8 cellular contexts compared by ENCODE assay signal in genomic region chr5:1799602-1800469, GRCh38. TPM values are rescaled to one million over a fixed set of nuclear protein-coding genes. Genes with fewer than 3 reads are reported as not detected.
DNase-seq lines count a peak whose midpoint lies in the region; ATAC-seq, FAIRE-seq and TF ChIP-seq lines count a peak whose summit lies in the region.

MRPL36 (minus strand) TSS chr5:1799837; CDS start chr5:1798935, 902 bp downstream.

- peak within 1 kb of the TSS; percentile 86 for H2AFZ ChIP-seq in keratinocyte (ENCODE audit: control insufficient read depth, low read length)

- peaks cover 14% of the 10 kb centered on the region for H3K4me1 ChIP-seq in keratinocyte (ENCODE audit: control insufficient read depth, extremely low read depth, insufficient read depth, low read length)

- no peaks in the 10 kb centered on the region for H3K9me1 ChIP-seq in keratinocyte (ENCODE audit: control insufficient read depth, extremely low read depth, insufficient read depth, low read length)

- DNase-seq in AG09319 (ENCODE audit: extremely low read depth, low read depth) (peak; percentile 75), NCI-H524 (lab: John Stamatoyannopoulos, UW) (peak; percentile 95), cerebellum (ENCODE audit: low spot score) (peak; percentile 92), keratinocyte (ENCODE audit: low read depth, low spot score) (peak; percentile 56)
- peak; percentile 90 to 91 for DNase-seq in activated CD4-positive, alpha-beta T cell treated with anti-CD3 and anti-CD28 coated beads for 24 hours (ENCODE audit: low read depth in 2 of 2)
- peak; percentile 84 to 94 (median 85) for DNase-seq in stimulated activated CD4-positive, alpha-beta T cell treated with anti-CD3 and anti-CD28 coated beads, Interleukin-12 subunit alpha, Interleukin-12 subunit beta, amount 100 ng/mL, for 48 hours (ENCODE audit: low read depth in 2 of 3, low spot score in 1 of 3)

- peaks cover 29 to 36% of the 10 kb centered on the region in 2 experiments for H3K36me3 ChIP-seq in keratinocyte (ENCODE audit: control insufficient read depth in 2 of 2, extremely low read depth in 1 of 2, insufficient read depth in 2 of 2, low read length in 2 of 2)

- TF ChIP-seq CTCF in AG09319 (IDR thresholded peaks at IDR 0.05; ENCODE audit: low read depth, low read length) (no peak), keratinocyte (optimal IDR thresholded peaks at IDR 0.05 in 1 of 3, IDR thresholded peaks at IDR 0.05 in 1 of 3, conservative IDR thresholded peaks at IDR 0.05 in 1 of 3; ENCODE audit: extremely low read depth in 1 of 3, insufficient read depth in 2 of 3, low read length in 3 of 3) (no peak)

- peak within 1 kb of the TSS; percentile 91 for H3K9ac ChIP-seq in keratinocyte (ENCODE audit: control insufficient read depth, extremely low read depth, insufficient read depth, low read length)

- peak; percentile 73 for TF ChIP-seq POLR2A in GM19099 (IDR thresholded peaks at IDR 0.05; ENCODE audit: extremely low read depth, insufficient read length, low read depth)

- dilution Hi-C loops in keratinocyte (cut with MboI; ENCODE audit: extremely low pct_ligation_motif_present, low sequenced_read_pairs), result no loop called here

- peak within 1 kb of the TSS; percentile 77 to 97 (median 95) for H3K4me3 ChIP-seq in keratinocyte (ENCODE audit: control insufficient read depth in 2 of 3, extremely low read depth in 1 of 3, insufficient read depth in 2 of 3, low read depth in 1 of 3, low read length in 3 of 3)

- H3K4me2 ChIP-seq in keratinocyte (ENCODE audit: control insufficient read depth, extremely low read depth, insufficient read depth, low read depth, low read length), result peak within 1 kb of the TSS; percentile 100

- peak within 1 kb of the TSS; percentile 95 for H3K27ac ChIP-seq in keratinocyte (ENCODE audit: control insufficient read depth, insufficient read depth, low read length)

- H3K9me3 ChIP-seq in keratinocyte (ENCODE audit: control insufficient read depth, low read depth, low read length), result no peaks in the 10 kb centered on the region

- H4K20me1 ChIP-seq in keratinocyte (ENCODE audit: control insufficient read depth, extremely low read depth, insufficient read depth, low read length), result no peaks in the 10 kb centered on the region

- peaks cover 79% of the 10 kb centered on the region for H3K79me2 ChIP-seq in keratinocyte (ENCODE audit: control insufficient read depth, insufficient read depth, low read length)

- H3K27me3 ChIP-seq in keratinocyte (ENCODE audit: control insufficient read depth, extremely low read depth, insufficient read depth, low read length), result no peaks in the 10 kb centered on the region

- ATAC-seq in HG03439 (IDR thresholded peaks at IDR 0.05; ENCODE audit: unreplicated experiment), result peak; percentile 55

- FAIRE-seq in keratinocyte (lab: Jason Lieb, UNC), result no peak

RNA-seq across cellular contexts. Expression of gene MRPL36, which starts in this region (rescaled TPM):
- 15.0 TPM for total RNA-seq in cerebellum
- polyA plus RNA-seq in keratinocyte, result 84.2 to 152 TPM (median 121 TPM) in 3 replicates
- polyA plus RNA-seq in keratinocyte (2011; ENCODE audit: low read depth), result 129 TPM
- 116 and 120 TPM in 2 replicates for polyA plus RNA-seq in keratinocyte (2011; cell fraction: cytosol; rRNA removed)
- polyA plus RNA-seq in keratinocyte (2011; cell fraction: nucleus; rRNA removed), result 57.9 and 66.3 TPM in 2 replicates
- polyA plus RNA-seq in keratinocyte (2012; ENCODE audit: low replicate concordance), result 99.1 and 103 TPM in 2 replicates
- polyA minus RNA-seq in keratinocyte, result 36.4 to 62.4 TPM (median 51.7 TPM) in 3 replicates
- polyA minus RNA-seq in keratinocyte (2011; cell fraction: cytosol; rRNA and poly(A)+ RNA removed), result 64.8 TPM
- 10.3 and 12.1 TPM in 2 replicates for polyA minus RNA-seq in keratinocyte (2011; cell fraction: nucleus; rRNA and poly(A)+ RNA removed)

Comparison
In these comparisons a context has a peak if more than half of its experiments do, and no peak if none do; other contexts are left out.
1. Peak in every context shown above with its lines: DNase-seq, ATAC-seq, H3K4me3 ChIP-seq and H3K27ac ChIP-seq.